2 cellular contexts compared by ENCODE assay signal in genomic region chr17:1347681-1348318, GRCh38.
A peak's percentile ranks its signal among the peaks of the same experiment; 100 is the strongest.
TF ChIP-seq lines count a peak whose summit lies in the region.

No MANE protein-coding gene starts in this region.

TF ChIP-seq in IMR-90, 13 proteins besides CTCF, POLR2A, EP300 and RAD21:
- no peak for TF ChIP-seq CEBPB (IDR thresholded peaks at IDR 0.05; ENCODE audit: low read depth, low read length)
- 0 out of 2 replicates have a peak, but pooled peaks have one; percentile 11 for TF ChIP-seq MAFK (IDR thresholded peaks at IDR 0.05; ENCODE audit: low read depth, low read length)

TF ChIP-seq in K562, 482 proteins besides CTCF, POLR2A, EP300 and RAD21:
- TF ChIP-seq PRPF4 (IDR thresholded peaks at IDR 0.05; ENCODE audit: insufficient read depth, low read depth, low read length, poor library complexity, severe bottlenecking): no peak
- TF ChIP-seq PURB (CRISPR knock-in tag; IDR thresholded peaks at IDR 0.05; ENCODE audit: low read depth): no peak
- TF ChIP-seq, protein P1, sequence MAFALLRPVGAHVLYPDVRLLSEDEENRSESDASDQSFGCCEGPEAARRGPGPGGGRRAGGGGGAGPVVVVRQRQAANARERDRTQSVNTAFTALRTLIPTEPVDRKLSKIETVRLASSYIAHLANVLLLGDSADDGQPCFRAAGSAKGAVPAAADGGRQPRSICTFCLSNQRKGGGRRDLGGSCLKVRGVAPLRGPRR (CRISPR knock-in tag; IDR thresholded peaks at IDR 0.05): no peak
- TF ChIP-seq, protein P2, sequence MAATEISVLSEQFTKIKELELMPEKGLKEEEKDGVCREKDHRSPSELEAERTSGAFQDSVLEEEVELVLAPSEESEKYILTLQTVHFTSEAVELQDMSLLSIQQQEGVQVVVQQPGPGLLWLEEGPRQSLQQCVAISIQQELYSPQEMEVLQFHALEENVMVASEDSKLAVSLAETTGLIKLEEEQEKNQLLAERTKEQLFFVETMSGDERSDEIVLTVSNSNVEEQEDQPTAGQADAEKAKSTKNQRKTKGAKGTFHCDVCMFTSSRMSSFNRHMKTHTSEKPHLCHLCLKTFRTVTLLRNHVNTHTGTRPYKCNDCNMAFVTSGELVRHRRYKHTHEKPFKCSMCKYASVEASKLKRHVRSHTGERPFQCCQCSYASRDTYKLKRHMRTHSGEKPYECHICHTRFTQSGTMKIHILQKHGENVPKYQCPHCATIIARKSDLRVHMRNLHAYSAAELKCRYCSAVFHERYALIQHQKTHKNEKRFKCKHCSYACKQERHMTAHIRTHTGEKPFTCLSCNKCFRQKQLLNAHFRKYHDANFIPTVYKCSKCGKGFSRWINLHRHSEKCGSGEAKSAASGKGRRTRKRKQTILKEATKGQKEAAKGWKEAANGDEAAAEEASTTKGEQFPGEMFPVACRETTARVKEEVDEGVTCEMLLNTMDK (IDR thresholded peaks at IDR 0.05; ENCODE audit: borderline replicate concordance, insufficient read depth, low read depth, low read length, poor library complexity, severe bottlenecking): no peak
- TF ChIP-seq NR2F6 (CRISPR knock-in tag; IDR thresholded peaks at IDR 0.05): no peak
- no peak for TF ChIP-seq ATF1 (CRISPR knock-in tag; IDR thresholded peaks at IDR 0.05)
- TF ChIP-seq ATF1 (tag; IDR thresholded peaks at IDR 0.05): no peak
- TF ChIP-seq TSC22D4 (tag; IDR thresholded peaks at IDR 0.05): no peak
- TF ChIP-seq TAF1 (IDR thresholded peaks at IDR 0.05; ENCODE audit: control insufficient read depth, extremely low read depth, insufficient read depth, low read length, severe bottlenecking): no peak
- TF ChIP-seq NCOA6 (IDR thresholded peaks at IDR 0.05): no peak
- TF ChIP-seq DNMT1 (IDR thresholded peaks at IDR 0.05): no peak
- no peak for TF ChIP-seq SMARCC2 (IDR thresholded peaks at IDR 0.05; ENCODE audit: low read depth)
- no peak for TF ChIP-seq BDP1 (IDR thresholded peaks at IDR 0.05; ENCODE audit: insufficient read depth, insufficient read length)
- no peak for TF ChIP-seq CCNT2 (IDR thresholded peaks at IDR 0.05; ENCODE audit: borderline replicate concordance, extremely low read depth, insufficient read length, low read depth, low read length)
- no peak for TF ChIP-seq CHD2 (IDR thresholded peaks at IDR 0.05; ENCODE audit: low read depth, low read length)
- TF ChIP-seq, protein P3, sequence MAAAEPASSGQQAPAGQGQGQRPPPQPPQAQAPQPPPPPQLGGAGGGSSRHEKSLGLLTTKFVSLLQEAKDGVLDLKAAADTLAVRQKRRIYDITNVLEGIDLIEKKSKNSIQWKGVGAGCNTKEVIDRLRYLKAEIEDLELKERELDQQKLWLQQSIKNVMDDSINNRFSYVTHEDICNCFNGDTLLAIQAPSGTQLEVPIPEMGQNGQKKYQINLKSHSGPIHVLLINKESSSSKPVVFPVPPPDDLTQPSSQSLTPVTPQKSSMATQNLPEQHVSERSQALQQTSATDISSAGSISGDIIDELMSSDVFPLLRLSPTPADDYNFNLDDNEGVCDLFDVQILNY (CRISPR knock-in tag; IDR thresholded peaks at IDR 0.05): no peak
- TF ChIP-seq ILK (tag; IDR thresholded peaks at IDR 0.05; ENCODE audit: borderline replicate concordance, low read depth): no peak
- no peak for TF ChIP-seq ZNF239 (CRISPR knock-in tag; IDR thresholded peaks at IDR 0.05)
- no peak for TF ChIP-seq HLTF (IDR thresholded peaks at IDR 0.05)
